20 cellular contexts compared by ENCODE assay signal in genomic region chr6:107732461-107732860, GRCh38.
DNase-seq lines count a peak whose midpoint lies in the region; ATAC-seq and TF ChIP-seq lines count a peak whose summit lies in the region.
"Had no signal": no experiment of that assay in that cellular context is flagged by ENCODE, and none has a peak within 500 bp of the region (broad histone marks: within the 10 kb centered on the region; RNA-seq: fewer than 3 reads in every experiment).

No MANE protein-coding gene starts in this region.

- TF ChIP-seq CTCF in nephron progenitor cell (IDR thresholded peaks at IDR 0.05): no peak

- peaks cover 28% of the 10 kb centered on the region for H3K4me1 ChIP-seq in Karpas-422 (ENCODE audit: low read length)
- H3K4me1 ChIP-seq: BE2C, lower lobe of right lung, SJSA1 had no signal

- H3K9me3 Mint-ChIP-seq in activated CD4-positive, alpha-beta T cell treated with anti-CD3 and anti-CD28 coated beads, Interleukin-2, amount 10 ng/mL, durations not matched to agents 24 days and 14 days: no peaks in the 10 kb centered on the region
- H3K9me3 Mint-ChIP-seq in activated naive CD8-positive, alpha-beta T cell (ENCODE audit: low read depth): no peaks in the 10 kb centered on the region
- no peaks in the 10 kb centered on the region for H3K9me3 Mint-ChIP-seq in nephron progenitor cell
- H3K9me3 Mint-ChIP-seq: T-helper 2 cell treated with Interferon-gamma antibody and Interleukin-4, amounts not matched to agents 5 μg/mL and 100 μg/mL, for 36 hours had no signal

- H3K27me3 ChIP-seq in Karpas-422 (ENCODE audit: low read length): no peaks in the 10 kb centered on the region
- H3K27me3 ChIP-seq: BE2C had no signal

- intact Hi-C loops in activated CD4-positive, alpha-beta T cell treated with anti-CD3 and anti-CD28 coated beads, Interleukin-2, amount 10 ng/mL, durations not matched to agents 24 days and 14 days (cut with micrococcal nuclease): loop anchor here (1.0 to 10.0 kb wide), 3 partner anchors 9 to 1142 kb away; no protein-coding TSS in a partner anchor
- intact Hi-C loops in Right ventricle myocardium inferior (cut with DNase I): no loop called here

- peak overlapping the region; percentile 22 for H3K4me2 ChIP-seq in Karpas-422 (ENCODE audit: low read depth, low read length, poor library complexity, severe bottlenecking)

- no peaks in the 10 kb centered on the region for H3K9me2 ChIP-seq in Karpas-422 (replicated peaks; ENCODE audit: insufficient read depth, low read length)

- H2AFZ ChIP-seq in Karpas-422 (ENCODE audit: low read length): no peak overlapping the region; the same call in 1 of the 2 replicates

- H3K27me3 Mint-ChIP-seq in activated CD4-positive, alpha-beta T cell treated with anti-CD3 and anti-CD28 coated beads, Interleukin-2, amount 10 ng/mL, durations not matched to agents 24 days and 14 days: peaks cover 4% of the 10 kb centered on the region
- no peaks in the 10 kb centered on the region for H3K27me3 Mint-ChIP-seq in activated naive CD8-positive, alpha-beta T cell
- H3K27me3 Mint-ChIP-seq in nephron progenitor cell (ENCODE audit: low read depth, poor library complexity): peaks cover 14% of the 10 kb centered on the region

- no peaks in the 10 kb centered on the region for H3K36me3 ChIP-seq in Karpas-422 (ENCODE audit: insufficient read depth, low read length)
- H3K36me3 ChIP-seq: BE2C, lower lobe of right lung, SJSA1 had no signal

- H3K4me1 Mint-ChIP-seq in activated CD4-positive, alpha-beta T cell treated with anti-CD3 and anti-CD28 coated beads, Interleukin-2, amount 10 ng/mL, durations not matched to agents 24 days and 14 days: peaks cover 70% of the 10 kb centered on the region
- peaks cover 95% of the 10 kb centered on the region for H3K4me1 Mint-ChIP-seq in activated naive CD8-positive, alpha-beta T cell (ENCODE audit: low read depth)
- peaks cover 57% of the 10 kb centered on the region for H3K4me1 Mint-ChIP-seq in nephron progenitor cell

- no peaks in the 10 kb centered on the region for H3K79me2 ChIP-seq in Karpas-422 (ENCODE audit: low read length)

- H3K4me3 ChIP-seq in Karpas-422 (ENCODE audit: low read length): no peak overlapping the region
- H3K4me3 ChIP-seq: SJSA1 had no signal

- no peak overlapping the region for H3K27ac Mint-ChIP-seq in activated CD4-positive, alpha-beta T cell treated with anti-CD3 and anti-CD28 coated beads, Interleukin-2, amount 10 ng/mL, durations not matched to agents 24 days and 14 days
- peak overlapping the region; percentile 97 for H3K27ac Mint-ChIP-seq in activated naive CD8-positive, alpha-beta T cell
- no peak overlapping the region for H3K27ac Mint-ChIP-seq in nephron progenitor cell
- H3K27ac Mint-ChIP-seq: progenitor cell of endocrine pancreas; T-helper 2 cell treated with Interferon-gamma antibody and Interleukin-4, amounts not matched to agents 5 μg/mL and 100 μg/mL, for 36 hours had no signal

- ATAC-seq in HG03175 (IDR thresholded peaks at IDR 0.05; ENCODE audit: unreplicated experiment) (no peak), HG03196 (IDR thresholded peaks at IDR 0.05; ENCODE audit: unreplicated experiment) (no peak), Right ventricle myocardium inferior (no peak)
- ATAC-seq: lower lobe of right lung, PC-3 had no signal

- H3K9me3 ChIP-seq in Karpas-422 (ENCODE audit: low read length): no peaks in the 10 kb centered on the region
- H3K9me3 ChIP-seq: BE2C, lower lobe of right lung, SJSA1 had no signal

- H3K27ac ChIP-seq in Karpas-422 (ENCODE audit: low read length): no peak overlapping the region
- H3K27ac ChIP-seq: lower lobe of right lung, SJSA1 had no signal

- no peak overlapping the region for H3K9ac ChIP-seq in Karpas-422 (ENCODE audit: low read length)

- H3K36me3 Mint-ChIP-seq in activated CD4-positive, alpha-beta T cell treated with anti-CD3 and anti-CD28 coated beads, Interleukin-2, amount 10 ng/mL, durations not matched to agents 24 days and 14 days (ENCODE audit: low read depth): peaks cover 12% of the 10 kb centered on the region
- peaks cover 4% of the 10 kb centered on the region for H3K36me3 Mint-ChIP-seq in activated naive CD8-positive, alpha-beta T cell
- no peaks in the 10 kb centered on the region for H3K36me3 Mint-ChIP-seq in nephron progenitor cell (ENCODE audit: low read depth)

- peak overlapping the region; percentile 88 for H3K4me3 Mint-ChIP-seq in activated CD4-positive, alpha-beta T cell treated with anti-CD3 and anti-CD28 coated beads, Interleukin-2, amount 10 ng/mL, durations not matched to agents 24 days and 14 days
- peak overlapping the region; percentile 92 for H3K4me3 Mint-ChIP-seq in activated naive CD8-positive, alpha-beta T cell
- H3K4me3 Mint-ChIP-seq in nephron progenitor cell: peak overlapping the region; percentile 14

- H4K20me1 ChIP-seq in Karpas-422 (ENCODE audit: insufficient read depth, low read depth, low read length): no peaks in the 10 kb centered on the region

- DNase-seq in activated CD4-positive, alpha-beta T cell treated with anti-CD3 and anti-CD28 coated beads, Interleukin-2, amount 10 ng/mL, durations not matched to agents 24 days and 14 days: no peak
- no peak for DNase-seq in activated CD4-positive, alpha-beta T cell treated with anti-CD3 and anti-CD28 coated beads for 1 hour
- no peak for DNase-seq in Karpas-422
- DNase-seq in nephron progenitor cell: no peak
- DNase-seq in Right ventricle myocardium inferior (ENCODE audit: missing footprints): no peak
- DNase-seq: 8988T; amniotic stem cell; BE2C; caudate nucleus; head of caudate nucleus; lower lobe of right lung; NCI-H1105; PC-3; stimulated activated CD4-positive, alpha-beta T cell treated with anti-CD3 and anti-CD28 coated beads, Interleukin-4, amount 100 ng/mL, for 24 hours had no signal

Comparison
In these comparisons a context has a peak if more than half of its experiments do, and no peak if none do; other contexts are left out.
1. H3K4me3 Mint-ChIP-seq: peak in every context shown above with its lines; median percentile 92 in activated naive CD8-positive, alpha-beta T cell; 88 in activated CD4-positive, alpha-beta T cell treated with anti-CD3 and anti-CD28 coated beads, Interleukin-2, amount 10 ng/mL, durations not matched to agents 24 days and 14 days; 14 in nephron progenitor cell.